ENCODE assay signal across 8 cellular contexts in genomic region chr15:94306700-94307650, GRCh38.
DNase-seq lines count a peak whose midpoint lies in the region; ATAC-seq and TF ChIP-seq lines count a peak whose summit lies in the region.

No MANE protein-coding gene starts in this region.

- H3K4me3 ChIP-seq in astrocyte of the cerebellum (ENCODE audit: low read depth, low read length) = no peak overlapping the region

- TF ChIP-seq CTCF in astrocyte of the cerebellum (IDR thresholded peaks at IDR 0.05; ENCODE audit: low read depth, low read length, missing control alignments) = no peak

- peak; percentile 38 for DNase-seq in EH (ENCODE audit: low read depth)
- peak; percentile 70 for DNase-seq in astrocyte of the cerebellum (ENCODE audit: low read depth)
- DNase-seq in ureter (ENCODE audit: low spot score) = no peak
- DNase-seq in occipital lobe (lab: John Stamatoyannopoulos, UW) = no peak
- no peak for DNase-seq in NCI-H345 (lab: John Stamatoyannopoulos, UW)
- no peak for DNase-seq in globus pallidus (ENCODE audit: low spot score)

- peak; percentile 86 for ATAC-seq in GM19463 (IDR thresholded peaks at IDR 0.05; ENCODE audit: unreplicated experiment)
- ATAC-seq in HG03520 (IDR thresholded peaks at IDR 0.05; ENCODE audit: unreplicated experiment) = peak; percentile 87

- in situ Hi-C loops in astrocyte of the cerebellum (cut with HindIII; ENCODE audit: low sequenced_read_pairs) = no loop called here

Comparison
In these comparisons a context has a peak if more than half of its experiments do, and no peak if none do; other contexts are left out.
1. DNase-seq: peak in EH (single experiment) and astrocyte of the cerebellum (single experiment); none in ureter (single experiment), occipital lobe (single experiment), NCI-H345 (single experiment) and globus pallidus (single experiment).